Comparison of ENCODE assay signal across 6 cellular contexts in the genomic region with DNA sequence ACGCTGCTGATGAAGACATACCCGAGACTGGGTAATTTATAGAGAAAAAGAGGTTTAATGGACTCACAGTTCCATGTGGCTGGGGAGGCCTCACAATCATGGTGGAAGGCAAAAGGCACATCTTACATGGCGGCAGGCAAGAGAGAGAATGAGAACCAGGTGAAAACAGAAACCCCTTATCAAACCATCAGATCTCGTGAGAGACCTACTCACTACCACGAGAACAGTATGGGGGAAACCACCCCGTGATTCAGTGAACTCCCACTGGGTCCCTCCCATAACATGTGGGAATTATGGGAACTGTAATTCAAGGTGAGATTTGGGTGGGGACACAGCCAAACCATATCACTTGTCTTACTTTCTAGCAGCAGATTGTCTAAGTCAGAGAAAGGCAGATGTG.
A peak's percentile ranks its signal among the peaks of the same experiment; 100 is the strongest.
DNase-seq lines count a peak whose midpoint lies in the region; ATAC-seq and TF ChIP-seq lines count a peak whose summit lies in the region.
"Not testable (repeated sequence)": the region's sequence is repeated elsewhere in the genome, so short reads cannot be mapped to it uniquely, and the experiment has no call there.

No MANE protein-coding gene starts in this region.

- H3K27ac ChIP-seq in CD8-positive, alpha-beta T cell (ENCODE audit: low read depth, low read length): not testable (repeated sequence)
- H3K27ac ChIP-seq in mucosa of rectum (ENCODE audit: low read depth in 2 of 2, low read length in 2 of 2): peak overlapping the region; percentile 52 to 68

- not testable (repeated sequence) for H3K4me1 ChIP-seq in CD8-positive, alpha-beta T cell (ENCODE audit: insufficient read depth, low read length)
- H3K4me1 ChIP-seq in mucosa of rectum (ENCODE audit: control insufficient read depth in 2 of 2, insufficient read depth in 2 of 2, low read length in 2 of 2): peaks cover 9 to 16% of the 10 kb centered on the region in 2 donors

- not testable (repeated sequence) for H3K4me3 Mint-ChIP-seq in CD8-positive, alpha-beta T cell; activated CD4-positive, alpha-beta T cell treated with anti-CD3 and anti-CD28 coated beads for 36 hours; activated T-cell treated with anti-CD3 and anti-CD28 coated beads, Interleukin-2, amount 50 U/mL, for 24 hours

- not testable (repeated sequence) for H3K27me3 Mint-ChIP-seq in CD8-positive, alpha-beta T cell (ENCODE audit: low read depth); activated CD4-positive, alpha-beta T cell treated with anti-CD3 and anti-CD28 coated beads for 36 hours; activated T-cell treated with anti-CD3 and anti-CD28 coated beads, Interleukin-2, amount 50 U/mL, for 24 hours

- DNase-seq in CD8-positive, alpha-beta T cell; activated T-cell treated with anti-CD3 and anti-CD28 coated beads, Interleukin-2, amount 50 U/mL, for 24 hours; activated naive CD4-positive, alpha-beta T cell treated with anti-CD3 and anti-CD28 coated beads, Interleukin-2, amount 50 U/mL, for 72 hours (ENCODE audit: low spot score in 2 of 2): not testable (repeated sequence)
- peak; percentile 26 for DNase-seq in activated CD4-positive, alpha-beta T cell treated with anti-CD3 and anti-CD28 coated beads for 36 hours
- DNase-seq in stimulated activated CD8-positive, alpha-beta memory T cell treated with anti-CD3 and anti-CD28 coated beads, Interleukin-4, amount 100 ng/mL, for 48 hours: peak; percentile 30

- not testable (repeated sequence) for H3K36me3 ChIP-seq in CD8-positive, alpha-beta T cell (ENCODE audit: insufficient read depth, low read length); mucosa of rectum (ENCODE audit: control insufficient read depth in 2 of 2, insufficient read depth in 2 of 2, low read length in 2 of 2)

- CTCF ChIA-PET in CD8-positive, alpha-beta T cell (lab: Charles Lee); activated CD4-positive, alpha-beta T cell treated with anti-CD3 and anti-CD28 coated beads for 36 hours (lab: Charles Lee): not testable (repeated sequence)

- H3K4me1 Mint-ChIP-seq in CD8-positive, alpha-beta T cell (ENCODE audit: low read depth); activated CD4-positive, alpha-beta T cell treated with anti-CD3 and anti-CD28 coated beads for 36 hours: not testable (repeated sequence)
- peaks cover 10% of the 10 kb centered on the region for H3K4me1 Mint-ChIP-seq in activated T-cell treated with anti-CD3 and anti-CD28 coated beads, Interleukin-2, amount 50 U/mL, for 24 hours (ENCODE audit: low read depth)

- ATAC-seq in CD8-positive, alpha-beta T cell; activated CD4-positive, alpha-beta T cell treated with anti-CD3 and anti-CD28 coated beads for 36 hours: not testable (repeated sequence)
- peak in 1 of 2 donors; percentile 74 for ATAC-seq in activated naive CD4-positive, alpha-beta T cell treated with anti-CD3 and anti-CD28 coated beads, Interleukin-2, amount 50 U/mL, for 72 hours

- POLR2A ChIA-PET in CD8-positive, alpha-beta T cell (lab: Charles Lee); activated CD4-positive, alpha-beta T cell treated with anti-CD3 and anti-CD28 coated beads for 36 hours (lab: Charles Lee): not testable (repeated sequence)

- not testable (repeated sequence) for H3K4me3 ChIP-seq in CD8-positive, alpha-beta T cell (ENCODE audit: low read depth, low read length); mucosa of rectum (ENCODE audit: low read length in 2 of 2)

- H3K9me3 Mint-ChIP-seq in CD8-positive, alpha-beta T cell: peaks cover 11% of the 10 kb centered on the region
- peaks cover 13% of the 10 kb centered on the region for H3K9me3 Mint-ChIP-seq in activated CD4-positive, alpha-beta T cell treated with anti-CD3 and anti-CD28 coated beads for 36 hours (ENCODE audit: low read depth)
- peaks cover 26% of the 10 kb centered on the region for H3K9me3 Mint-ChIP-seq in activated T-cell treated with anti-CD3 and anti-CD28 coated beads, Interleukin-2, amount 50 U/mL, for 24 hours
- H3K9me3 Mint-ChIP-seq in activated naive CD4-positive, alpha-beta T cell treated with anti-CD3 and anti-CD28 coated beads, Interleukin-2, amount 50 U/mL, for 72 hours: peaks cover 24 to 25% of the 10 kb centered on the region in 2 donors

- peaks cover 15% of the 10 kb centered on the region for H3K36me3 Mint-ChIP-seq in CD8-positive, alpha-beta T cell
- peaks cover 25% of the 10 kb centered on the region for H3K36me3 Mint-ChIP-seq in activated CD4-positive, alpha-beta T cell treated with anti-CD3 and anti-CD28 coated beads for 36 hours (ENCODE audit: low read depth)
- H3K36me3 Mint-ChIP-seq in activated T-cell treated with anti-CD3 and anti-CD28 coated beads, Interleukin-2, amount 50 U/mL, for 24 hours (ENCODE audit: low read depth): peaks cover 30% of the 10 kb centered on the region
- H3K36me3 Mint-ChIP-seq in activated naive CD4-positive, alpha-beta T cell treated with anti-CD3 and anti-CD28 coated beads, Interleukin-2, amount 50 U/mL, for 72 hours: peaks cover 26 to 34% of the 10 kb centered on the region in 2 donors

- peak overlapping the region; percentile 78 for H3K27ac Mint-ChIP-seq in CD8-positive, alpha-beta T cell
- H3K27ac Mint-ChIP-seq in activated CD4-positive, alpha-beta T cell treated with anti-CD3 and anti-CD28 coated beads for 36 hours: not testable (repeated sequence)
- H3K27ac Mint-ChIP-seq in activated T-cell treated with anti-CD3 and anti-CD28 coated beads, Interleukin-2, amount 50 U/mL, for 24 hours: peak overlapping the region; percentile 67
- H3K27ac Mint-ChIP-seq in activated naive CD4-positive, alpha-beta T cell treated with anti-CD3 and anti-CD28 coated beads, Interleukin-2, amount 50 U/mL, for 72 hours: peak overlapping the region; percentile 28 to 85

- not testable (repeated sequence) for H3K9ac ChIP-seq in mucosa of rectum (ENCODE audit: low read depth in 1 of 2, low read length in 2 of 2)

- intact Hi-C loops in CD8-positive, alpha-beta T cell (cut with DNase I, micrococcal nuclease); activated CD4-positive, alpha-beta T cell treated with anti-CD3 and anti-CD28 coated beads for 36 hours (cut with DNase I, micrococcal nuclease): not testable (repeated sequence)

- not testable (repeated sequence) for H3K9me3 ChIP-seq in CD8-positive, alpha-beta T cell (ENCODE audit: low read length); mucosa of rectum (ENCODE audit: control insufficient read depth in 2 of 2, low read length in 2 of 2)

- TF ChIP-seq CTCF in CD8-positive, alpha-beta T cell (IDR thresholded peaks at IDR 0.05): not testable (repeated sequence)

- not testable (repeated sequence) for H3K27me3 ChIP-seq in CD8-positive, alpha-beta T cell (ENCODE audit: insufficient read depth, low read length); mucosa of rectum (ENCODE audit: control insufficient read depth in 2 of 2, insufficient read depth in 2 of 2, low read length in 2 of 2)
